Comparison of ENCODE assay signal across 1 cellular context in the genomic region with DNA sequence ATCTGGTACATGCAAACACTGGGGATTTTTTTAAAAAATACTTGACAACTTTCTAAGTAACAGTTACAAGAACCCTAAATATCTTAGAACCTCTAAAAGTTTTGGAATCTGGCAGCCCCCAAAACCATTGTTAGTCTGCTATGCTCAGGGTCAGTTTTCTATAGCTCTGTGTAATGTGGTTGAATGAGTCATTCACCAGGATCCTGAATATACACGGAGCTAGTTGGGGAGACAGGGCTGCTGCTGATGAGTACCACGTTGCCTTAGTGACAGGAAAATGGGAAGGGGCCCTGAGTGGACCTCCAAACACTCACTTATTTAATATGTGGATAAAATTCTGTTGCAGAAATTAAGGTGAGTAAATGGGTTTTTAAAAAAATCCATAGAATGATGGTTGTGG.
TF ChIP-seq lines count a peak whose summit lies in the region.

No MANE protein-coding gene starts in this region.

TF ChIP-seq in IMR-90, 13 proteins besides CTCF, POLR2A, EP300 and RAD21:
- TF ChIP-seq BHLHE40 (IDR thresholded peaks at IDR 0.05; ENCODE audit: low read depth, low read length) (peak; percentile 27; the same call in 1 of the 2 replicates), MAZ (IDR thresholded peaks at IDR 0.05; ENCODE audit: borderline replicate concordance, low read depth, low read length) (no peak), FOS (IDR thresholded peaks at IDR 0.05; ENCODE audit: low read depth, low read length) (peak; percentile 83; the same call in 1 of the 2 replicates)
